Comparison of ENCODE assay signal across 17 cellular contexts in the genomic region with DNA sequence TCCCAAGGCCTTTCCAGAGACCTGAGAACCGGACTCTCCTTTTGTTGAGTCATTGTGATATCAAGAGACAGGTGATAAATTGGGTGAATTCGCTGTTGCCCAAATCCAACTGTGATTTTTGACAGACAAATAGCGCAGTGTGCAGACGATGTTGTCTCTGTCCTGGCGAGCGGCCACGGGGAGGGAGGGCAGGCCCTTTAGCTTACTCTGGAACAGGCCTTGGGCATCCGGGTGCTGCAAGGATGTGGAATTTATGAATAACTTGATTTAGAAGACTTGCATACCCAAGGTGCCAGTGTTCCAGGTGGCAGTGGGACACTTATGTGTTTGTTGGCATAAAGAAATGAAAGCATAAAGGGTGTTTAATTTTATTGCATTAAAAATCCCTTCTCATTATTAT. TPM values are rescaled to one million over a fixed set of nuclear protein-coding genes. Genes with fewer than 3 reads are reported as not detected.
DNase-seq lines count a peak whose midpoint lies in the region; ATAC-seq and TF ChIP-seq lines count a peak whose summit lies in the region.
"Had no signal": no experiment of that assay in that cellular context is flagged by ENCODE, and none has a peak within 500 bp of the region (broad histone marks: within the 10 kb centered on the region; RNA-seq: fewer than 3 reads in every experiment).

No MANE protein-coding gene starts in this region.

- no peak overlapping the region for H3K9ac ChIP-seq in endodermal cell (ENCODE audit: extremely low read depth, low read length, poor library complexity, severe bottlenecking)
- H3K9ac ChIP-seq: KMS-11 had no signal

- no peaks in the 10 kb centered on the region for H3K27me3 Mint-ChIP-seq in endodermal cell (ENCODE audit: insufficient read depth)

- TF ChIP-seq CTCF in testis (IDR thresholded peaks at IDR 0.05) = no peak
- no peak for TF ChIP-seq CTCF in endodermal cell (conservative IDR thresholded peaks at IDR 0.05)

- H3K36me3 Mint-ChIP-seq in endodermal cell (ENCODE audit: low read depth) = peaks cover 2% of the 10 kb centered on the region
- H3K36me3 Mint-ChIP-seq: T-cell had no signal

- ATAC-seq in left ventricle myocardium superior (no peak), Right ventricle myocardium inferior (no peak), GM18511 (IDR thresholded peaks at IDR 0.05; ENCODE audit: unreplicated experiment) (no peak)
- ATAC-seq: gastrocnemius medialis, left lobe of liver, T-cell had no signal

- peak overlapping the region; percentile 80 for H3K27ac ChIP-seq in caudate nucleus (ENCODE audit: low read depth, low read length)
- H3K27ac ChIP-seq in testis = no peak overlapping the region
- H3K27ac ChIP-seq in endodermal cell (ENCODE audit: low read depth, low read length) = no peak overlapping the region
- H3K27ac ChIP-seq: gastrocnemius medialis, KMS-11 had no signal

- H3K36me3 ChIP-seq in testis (ENCODE audit: low read depth, missing control alignments) (no peaks in the 10 kb centered on the region), endodermal cell (ENCODE audit: control insufficient read depth, insufficient read depth, low read length) (no peaks in the 10 kb centered on the region)
- H3K36me3 ChIP-seq: gastrocnemius medialis had no signal

- H3K4me3 ChIP-seq in testis (no peak overlapping the region), endodermal cell (ENCODE audit: low read length) (no peak overlapping the region)
- H3K4me3 ChIP-seq: gastrocnemius medialis had no signal

- H3K4me3 Mint-ChIP-seq in endodermal cell = no peak overlapping the region
- H3K4me3 Mint-ChIP-seq: T-cell had no signal

- H3K27me3 ChIP-seq in testis (no peaks in the 10 kb centered on the region), endodermal cell (ENCODE audit: control insufficient read depth, insufficient read depth, low read length, poor library complexity, severe bottlenecking) (no peaks in the 10 kb centered on the region)
- H3K27me3 ChIP-seq: gastrocnemius medialis had no signal

- 53 to 64% methylated on average over 7 to 8 of the region's 8 CpGs for WGBS in testis, 2 donors
- WGBS in endodermal cell (ENCODE audit: insufficient coverage in 1 of 2, insufficient read length in 1 of 2), 2 experiments = 87 to 91% methylated on average over 8 of the region's 8 CpGs

- H3K9me3 Mint-ChIP-seq in endodermal cell = no peaks in the 10 kb centered on the region
- H3K9me3 Mint-ChIP-seq: T-cell had no signal

- H3K4me1 Mint-ChIP-seq in endodermal cell = peaks cover 24% of the 10 kb centered on the region
- H3K4me1 Mint-ChIP-seq: T-cell had no signal

- no peak for TF ChIP-seq POLR2A in testis (IDR thresholded peaks at IDR 0.05)

- intact Hi-C loops in left ventricle myocardium superior (cut with micrococcal nuclease) (no loop called here), Right ventricle myocardium inferior (cut with DNase I) (no loop called here), testis (cut with DNase I; ENCODE audit: low total_unique reads) (no loop called here)

- H3K4me1 ChIP-seq in testis (peaks cover 7% of the 10 kb centered on the region), endodermal cell (ENCODE audit: control insufficient read depth, insufficient read depth, low read length) (no peaks in the 10 kb centered on the region)

- DNase-seq in left ventricle myocardium superior (peak; percentile 28), Right ventricle myocardium inferior (ENCODE audit: missing footprints) (no peak), caudate nucleus (lab: John Stamatoyannopoulos, UW) (peak in 56 of 61 donors; percentile 5 to 76 (median 33)), midbrain (lab: John Stamatoyannopoulos, UW) (peak; percentile 77), testis (peak; percentile 53), endodermal cell (no peak), NCI-H748 treated with DMSO at 0.1 percent for 48 hours (lab: John Stamatoyannopoulos, UW) (no peak)
- DNase-seq: activated CD4-positive, CD25-positive, alpha-beta regulatory T cell treated with anti-CD3 and anti-CD28 coated beads, Interleukin-2, amount 50 U/mL, for 72 hours; effector CD8-positive, alpha-beta T cell; gastrocnemius medialis; HCEC 1CT; NCI-H2029; OCI-M1; T-cell had no signal

- no peaks in the 10 kb centered on the region for H3K9me3 ChIP-seq in testis
- H3K9me3 ChIP-seq in endodermal cell (ENCODE audit: control insufficient read depth, low read length) = no peaks in the 10 kb centered on the region
- H3K9me3 ChIP-seq: gastrocnemius medialis had no signal

- no peak overlapping the region for H3K27ac Mint-ChIP-seq in endodermal cell
- H3K27ac Mint-ChIP-seq: T-cell had no signal

RNA-seq across cellular contexts. Expression of a gene that starts 9.2 kb away (rescaled TPM):
- total RNA-seq in left ventricle myocardium superior (1.6 TPM), Right ventricle myocardium inferior (1.7 TPM), testis (10 to 100 TPM; 12.0 to 14.6 TPM), endodermal cell (10 to 100 TPM; 19.2 to 30.6 TPM)
- 7.1 TPM for polyA plus RNA-seq in testis (ENCODE audit: insufficient read depth, low read depth, low replicate concordance)
- 21.6 TPM for polyA plus RNA-seq in endodermal cell (2013, experiment 1 of 2)
- 22.9 TPM for polyA plus RNA-seq in endodermal cell (2013, experiment 2 of 2)

Comparison
In these comparisons a context has a peak if more than half of its experiments do, and no peak if none do; other contexts are left out.
1. DNase-seq: peak in left ventricle myocardium superior (single experiment), caudate nucleus (56 of 61), midbrain (single experiment) and testis (single experiment); none in Right ventricle myocardium inferior (single experiment), endodermal cell (single experiment) and NCI-H748 treated with DMSO at 0.1 percent for 48 hours (single experiment).